In genomic region chr6:17971128-17972073, GRCh38 we compare ENCODE assay signal across 15 cellular contexts. TPM values are rescaled to one million over a fixed set of nuclear protein-coding genes. Genes with fewer than 3 reads are reported as not detected.
DNase-seq lines count a peak whose midpoint lies in the region; ATAC-seq, FAIRE-seq and TF ChIP-seq lines count a peak whose summit lies in the region.
"Had no signal": no experiment of that assay in that cellular context is flagged by ENCODE, and none has a peak within 500 bp of the region (broad histone marks: within the 10 kb centered on the region; RNA-seq: fewer than 3 reads in every experiment).

No MANE protein-coding gene starts in this region.

- intact Hi-C loops in PC-9 (cut with micrococcal nuclease; ENCODE audit: unreplicated experiment): no loop called here

- POLR2A ChIA-PET in PC-9 (lab: Charles Lee; ENCODE audit: unreplicated experiment): interaction anchor here (0.5 kb wide), 1 partner anchor 183 kb away, joined by 4 read pairs; the partner anchor contains the start of gene TPMT

- H3K9me3 ChIP-seq in PC-9 (ENCODE audit: insufficient read depth, low read depth): no peaks in the 10 kb centered on the region

- BruUV-seq in PC-9 (replicated peaks; lab: Mats Ljungman, UMichigan): no TSS peak

- no peak overlapping the region for H3K4me2 ChIP-seq in PC-9

- no peaks in the 10 kb centered on the region for H3K36me3 ChIP-seq in PC-9 (ENCODE audit: low read depth)

- H3K9me2 ChIP-seq in PC-9 (ENCODE audit: insufficient read depth): no peaks in the 10 kb centered on the region

- H2AFZ ChIP-seq in PC-9: no peak overlapping the region

- H3F3A ChIP-seq in PC-9 (ENCODE audit: insufficient read depth, low read depth): no peaks in the 10 kb centered on the region

- peaks cover 10% of the 10 kb centered on the region; the same call in 1 of the 2 replicates for H3K4me1 ChIP-seq in PC-9 (replicated peaks; ENCODE audit: insufficient read depth)

- no peak for TF ChIP-seq CTCF in PC-9 (conservative IDR thresholded peaks at IDR 0.05)

- H3K27ac ChIP-seq in PC-9: peak overlapping the region; percentile 37

- no peak overlapping the region for H3K4me3 ChIP-seq in PC-9

- peaks cover 79% of the 10 kb centered on the region for H3K79me2 ChIP-seq in PC-9 (ENCODE audit: low read depth)

- H3K27me3 ChIP-seq in PC-9 (ENCODE audit: insufficient read depth, low read depth): no peaks in the 10 kb centered on the region

- CTCF ChIA-PET in PC-9 (lab: Charles Lee): interaction anchor here (0.6 kb wide), 1 partner anchor 806 kb away, joined by 3 read pairs; no protein-coding TSS in a partner anchor

- peak; percentile 28 for DNase-seq in AG20443 (ENCODE audit: low spot score)
- DNase-seq in PC-9: peak in 1 of 2 experiments; percentile 33
- peak; percentile 67 for DNase-seq in dermis blood vessel endothelial cell
- peak; percentile 61 to 62 for DNase-seq in lung microvascular endothelial cell (ENCODE audit: low read depth in 2 of 2)
- no peak for DNase-seq in NK-92 (lab: John Stamatoyannopoulos, UW; ENCODE audit: unreplicated experiment)
- no peak for DNase-seq in GM19239 (ENCODE audit: insufficient read length, low spot score)
- DNase-seq: CD4-positive, CD25-positive, alpha-beta regulatory T cell; effector CD8-positive, alpha-beta T cell; left colon; NCI-H69; T-helper 9 cell had no signal

- FAIRE-seq in GM19239 (lab: Jason Lieb, UNC): no peak
- FAIRE-seq: GM12892 had no signal

- H4K20me1 ChIP-seq in PC-9 (ENCODE audit: insufficient read depth): no peaks in the 10 kb centered on the region

- ATAC-seq in GM18517 (IDR thresholded peaks at IDR 0.05; ENCODE audit: unreplicated experiment) (no peak), GM21825 (IDR thresholded peaks at IDR 0.05; ENCODE audit: unreplicated experiment) (no peak)
- ATAC-seq: activated T-helper 17 cell treated with anti-CD3 and anti-CD28 coated beads, Interleukin-2, amount 50 U/mL, for 72 hours had no signal

RNA-seq across cellular contexts. Expression of gene KIF13A, which starts 16.0 kb away (rescaled TPM):
- total RNA-seq in PC-9 (2021): 48.6 and 52.2 TPM in 2 replicates
- total RNA-seq in dermis blood vessel endothelial cell: 48.2 and 52.4 TPM in 2 replicates
- total RNA-seq in lung microvascular endothelial cell: 19.4 and 23.3 TPM in 2 replicates

Comparison
In these comparisons a context has a peak if more than half of its experiments do, and no peak if none do; other contexts are left out.
1. DNase-seq: peak in AG20443 (single experiment), dermis blood vessel endothelial cell (single experiment) and lung microvascular endothelial cell (2 of 2); none in NK-92 (single experiment) and GM19239 (single experiment).